In genomic region chr7:34849163-34849960, GRCh38 we compare ENCODE assay signal across 18 cellular contexts.
DNase-seq lines count a peak whose midpoint lies in the region; ATAC-seq, FAIRE-seq and TF ChIP-seq lines count a peak whose summit lies in the region.
"Had no signal": no experiment of that assay in that cellular context is flagged by ENCODE, and none has a peak within 500 bp of the region (broad histone marks: within the 10 kb centered on the region; RNA-seq: fewer than 3 reads in every experiment).

No MANE protein-coding gene starts in this region.

- no peak for TF ChIP-seq POLR2A in HepG2 (IDR thresholded peaks at IDR 0.05; ENCODE audit: insufficient read depth in 1 of 2, low read depth in 2 of 2, low read length in 2 of 2)
- TF ChIP-seq POLR2A in right lobe of liver (IDR thresholded peaks at IDR 0.05): no peak

- no peak for FAIRE-seq in HepG2 (lab: Jason Lieb, UNC)

- no peaks in the 10 kb centered on the region for H3K9me3 ChIP-seq in HepG2 (ENCODE audit: low read length)
- H3K9me3 ChIP-seq in right lobe of liver: no peaks in the 10 kb centered on the region
- H3K9me3 ChIP-seq in RWPE2 (ENCODE audit: severe bottlenecking): no peaks in the 10 kb centered on the region
- H3K9me3 ChIP-seq: ascending aorta, mucosa of descending colon, tibial artery had no signal

- H3K4me2 ChIP-seq in HepG2 (ENCODE audit: low read depth, low read length): no peak overlapping the region
- H3K4me2 ChIP-seq: KMS-11 had no signal

- no peak for TF ChIP-seq EP300 in HepG2 (IDR thresholded peaks at IDR 0.05; ENCODE audit: low read depth in 2 of 2, low read length in 2 of 2)
- no peak for TF ChIP-seq EP300 in HepG2 (CRISPR knock-in tag; IDR thresholded peaks at IDR 0.05; ENCODE audit: borderline replicate concordance)

- DNase-seq in HepG2 (ENCODE audit: low spot score) (peak; percentile 6), right lobe of liver (no peak), RWPE2 (ENCODE audit: low spot score) (no peak), epithelial cell of esophagus (ENCODE audit: low read depth) (peak; percentile 52), anterior cingulate cortex (lab: John Stamatoyannopoulos, UW) (no peak), GM20000 (ENCODE audit: low spot score) (no peak), NCI-H1105 treated with DMSO at 0.1 percent for 48 hours (lab: John Stamatoyannopoulos, UW) (no peak), omental fat pad (ENCODE audit: low spot score) (no peak)
- DNase-seq: heart right ventricle, mucosa of descending colon, NCI-H1417 treated with DMSO at 0.1 percent for 48 hours, NCI-H510A treated with DMSO at 0.1 percent for 48 hours, nucleus accumbens, SW 1271, tibial artery had no signal

- H3K27ac ChIP-seq in HepG2 (ENCODE audit: extremely low read length, insufficient read depth, low read length) (no peak overlapping the region), right lobe of liver (no peak overlapping the region), RWPE2 (ENCODE audit: poor library complexity, severe bottlenecking) (no peak overlapping the region)
- H3K27ac ChIP-seq: ascending aorta, dorsolateral prefrontal cortex, heart right ventricle, KMS-11, tibial artery had no signal

- CTCF ChIA-PET in HepG2 (lab: Yijun Ruan, JAX; ENCODE audit: low intra/inter-chr PET ratio, low total read pairs): no interaction called here

- H4K20me1 ChIP-seq in HepG2 (ENCODE audit: insufficient read depth, low read length): no peaks in the 10 kb centered on the region

- H3K4me3 ChIP-seq in HepG2 (replicated peaks in 1 of 3; ENCODE audit: insufficient read depth in 1 of 3, low read depth in 2 of 3, low read length in 3 of 3) (no peak overlapping the region), right lobe of liver (no peak overlapping the region), RWPE2 (ENCODE audit: severe bottlenecking) (no peak overlapping the region), epithelial cell of esophagus (ENCODE audit: low read length) (no peak overlapping the region)
- H3K4me3 ChIP-seq: ascending aorta, dorsolateral prefrontal cortex, heart right ventricle, mucosa of descending colon, tibial artery had no signal

- in situ Hi-C loops in HepG2 (cut with HindIII; ENCODE audit: extremely low pct_ligation_motif_present, low pct_unique_long_range_greater_than_20kb): no loop called here

- H3K79me2 ChIP-seq in HepG2 (ENCODE audit: insufficient read depth, low read length): no peaks in the 10 kb centered on the region

- POLR2A ChIA-PET in HepG2 (lab: Yijun Ruan, JAX): no interaction called here

- peaks cover 7% of the 10 kb centered on the region; the same call in 1 of the 2 replicates for H3K4me1 ChIP-seq in HepG2 (ENCODE audit: insufficient read depth, low read length)
- H3K4me1 ChIP-seq in right lobe of liver: no peaks in the 10 kb centered on the region
- no peaks in the 10 kb centered on the region for H3K4me1 ChIP-seq in RWPE2 (ENCODE audit: insufficient read depth, poor library complexity, severe bottlenecking)
- H3K4me1 ChIP-seq: ascending aorta, tibial artery had no signal

- WGBS in HepG2 (ENCODE audit: low lambda C conversion rate): 2% methylated on average over 9 of the region's 9 CpGs
- 56% methylated on average over 9 of the region's 9 CpGs for WGBS in right lobe of liver (ENCODE audit: insufficient coverage, low coverage, low lambda C conversion rate, missing lambda C conversion rate)

- BruUV-seq in HepG2 (replicated peaks; lab: Mats Ljungman, UMichigan): no TSS peak

- ATAC-seq in HepG2 (peak; percentile 77), right lobe of liver (no peak), RWPE2 (ENCODE audit: low read depth) (peak; percentile 79), omental fat pad (ENCODE audit: low FRiP score) (no peak)
- ATAC-seq: heart right ventricle, mucosa of descending colon had no signal

- no peaks in the 10 kb centered on the region for H3K27me3 ChIP-seq in HepG2 (ENCODE audit: control insufficient read depth in 1 of 2, insufficient read depth in 2 of 2, low read length in 2 of 2)
- no peaks in the 10 kb centered on the region for H3K27me3 ChIP-seq in right lobe of liver
- H3K27me3 ChIP-seq in RWPE2 (ENCODE audit: insufficient read depth, poor library complexity, severe bottlenecking): no peaks in the 10 kb centered on the region
- H3K27me3 ChIP-seq: ascending aorta, dorsolateral prefrontal cortex, tibial artery had no signal

- no peaks in the 10 kb centered on the region for H3K36me3 ChIP-seq in HepG2 (replicated peaks in 1 of 2; ENCODE audit: control insufficient read depth in 1 of 2, insufficient read depth in 2 of 2, low read length in 2 of 2)
- H3K36me3 ChIP-seq in right lobe of liver: no peaks in the 10 kb centered on the region
- no peaks in the 10 kb centered on the region for H3K36me3 ChIP-seq in RWPE2 (ENCODE audit: low read depth)
- H3K36me3 ChIP-seq: ascending aorta, heart right ventricle, tibial artery had no signal

- no peak overlapping the region for H2AFZ ChIP-seq in HepG2 (ENCODE audit: low read length)

- no peak for TF ChIP-seq RAD21 in HepG2 (CRISPR knock-in tag; IDR thresholded peaks at IDR 0.05)

- TF ChIP-seq CTCF in HepG2 (CRISPR knock-in tag; IDR thresholded peaks at IDR 0.05) (no peak), right lobe of liver (IDR thresholded peaks at IDR 0.05) (no peak), RWPE2 (IDR thresholded peaks at IDR 0.05; ENCODE audit: poor library complexity, severe bottlenecking) (no peak), epithelial cell of esophagus (IDR thresholded peaks at IDR 0.05; ENCODE audit: insufficient read depth, low read depth, low read length, missing control alignments) (no peak), GM20000 (IDR thresholded peaks at IDR 0.05; ENCODE audit: extremely low read depth, missing control alignments) (no peak), omental fat pad (IDR thresholded peaks at IDR 0.05) (no peak)

- no peak overlapping the region for H3K9ac ChIP-seq in HepG2 (ENCODE audit: insufficient read depth, low read depth, low read length)
- H3K9ac ChIP-seq: KMS-11 had no signal

- intact Hi-C loops in HepG2 (cut with micrococcal nuclease; ENCODE audit: unreplicated experiment): no loop called here
- intact Hi-C loops in right lobe of liver (cut with DNase I): no loop called here

TF ChIP-seq in HepG2, 621 proteins besides CTCF, POLR2A, EP300 and RAD21 (continues in another document):
- no peak for TF ChIP-seq NFE2 (CRISPR knock-in tag; IDR thresholded peaks at IDR 0.05)
- no peak for TF ChIP-seq KDM1A (CRISPR knock-in tag; IDR thresholded peaks at IDR 0.05)
- no peak for TF ChIP-seq EHMT2 (IDR thresholded peaks at IDR 0.05; ENCODE audit: borderline replicate concordance, low read depth, low read length)
- TF ChIP-seq XRCC5 (optimal IDR thresholded peaks at IDR 0.05; ENCODE audit: low read length): no peak
- TF ChIP-seq MTERF4 (CRISPR knock-in tag; IDR thresholded peaks at IDR 0.05): no peak
- TF ChIP-seq SAFB2 (CRISPR knock-in tag; IDR thresholded peaks at IDR 0.05; ENCODE audit: borderline replicate concordance, low read depth): no peak
- no peak for TF ChIP-seq DZIP1 (CRISPR knock-in tag; IDR thresholded peaks at IDR 0.05)
- TF ChIP-seq RXRA (CRISPR knock-in tag; IDR thresholded peaks at IDR 0.05): no peak
- no peak for TF ChIP-seq ZNF776 (CRISPR knock-in tag; IDR thresholded peaks at IDR 0.05)
- no peak for TF ChIP-seq POLR2G (IDR thresholded peaks at IDR 0.05; ENCODE audit: low read depth, low read length)

Comparison
In these comparisons a context has a peak if more than half of its experiments do, and no peak if none do; other contexts are left out.
1. ATAC-seq: peak in HepG2 (single experiment) and RWPE2 (single experiment); none in right lobe of liver (0 of 4) and omental fat pad (single experiment).
2. DNase-seq: peak in HepG2 (single experiment) and epithelial cell of esophagus (single experiment); none in right lobe of liver (0 of 3), RWPE2 (single experiment), anterior cingulate cortex (0 of 58), GM20000 (single experiment), NCI-H1105 treated with DMSO at 0.1 percent for 48 hours (single experiment) and omental fat pad (single experiment).